8 cellular contexts compared by ENCODE assay signal in genomic region chr17:74736423-74737298, GRCh38. TPM values are rescaled to one million over a fixed set of nuclear protein-coding genes. Genes with fewer than 3 reads are reported as not detected.
DNase-seq lines count a peak whose midpoint lies in the region; ATAC-seq, FAIRE-seq and TF ChIP-seq lines count a peak whose summit lies in the region.

TSS of gene RAB37 (plus strand) at chr17:74737256. CDS start at chr17:74737273, 17 bp downstream.

- ATAC-seq in HG02798 (IDR thresholded peaks at IDR 0.05; ENCODE audit: poor library complexity, unreplicated experiment) (peak; percentile 38), HG03378 (IDR thresholded peaks at IDR 0.05; ENCODE audit: unreplicated experiment) (no peak)

- peak; percentile 18 for TF ChIP-seq CTCF in D721Med (IDR thresholded peaks at IDR 0.05; ENCODE audit: insufficient read depth, missing control alignments)
- TF ChIP-seq CTCF in coronary artery (IDR thresholded peaks at IDR 0.05) = no peak

- FAIRE-seq in D721Med (lab: Jason Lieb, UNC) = no peak

- H3K27me3 ChIP-seq in mononuclear cell (ENCODE audit: insufficient read depth, low read length) = no peaks in the 10 kb centered on the region

- no peak for DNase-seq in D721Med (ENCODE audit: insufficient read length, low spot score)
- DNase-seq in SKM-1 (lab: John Stamatoyannopoulos, UW; ENCODE audit: unreplicated experiment) = peak; percentile 94
- DNase-seq in coronary artery (ENCODE audit: low spot score) = peak; percentile 74
- DNase-seq in ureter (ENCODE audit: low spot score) = peak; percentile 43
- no peak for DNase-seq in hippocampal formation (lab: John Stamatoyannopoulos, UW)

- peaks cover 55% of the 10 kb centered on the region for H3K4me1 ChIP-seq in mononuclear cell (ENCODE audit: insufficient read depth, low read length)

- H3K27ac ChIP-seq in coronary artery = no peak within 1 kb of the TSS

- peak within 1 kb of the TSS; percentile 64 for H3K4me3 ChIP-seq in coronary artery
- peak within 1 kb of the TSS; percentile 44 for H3K4me3 ChIP-seq in mononuclear cell (ENCODE audit: low read length)

- H3K9me3 ChIP-seq in mononuclear cell (ENCODE audit: low read depth, low read length) = no peaks in the 10 kb centered on the region

RNA-seq across cellular contexts. Expression of gene RAB37, which starts in this region (rescaled TPM):
- 21.8 TPM for total RNA-seq in mononuclear cell
- total RNA-seq in ureter = 2.3 TPM

Comparison
In these comparisons a context has a peak if more than half of its experiments do, and no peak if none do; other contexts are left out.
1. DNase-seq: peak in SKM-1 (single experiment), coronary artery (single experiment) and ureter (single experiment); none in D721Med (single experiment) and hippocampal formation (0 of 2).